In the genomic region with DNA sequence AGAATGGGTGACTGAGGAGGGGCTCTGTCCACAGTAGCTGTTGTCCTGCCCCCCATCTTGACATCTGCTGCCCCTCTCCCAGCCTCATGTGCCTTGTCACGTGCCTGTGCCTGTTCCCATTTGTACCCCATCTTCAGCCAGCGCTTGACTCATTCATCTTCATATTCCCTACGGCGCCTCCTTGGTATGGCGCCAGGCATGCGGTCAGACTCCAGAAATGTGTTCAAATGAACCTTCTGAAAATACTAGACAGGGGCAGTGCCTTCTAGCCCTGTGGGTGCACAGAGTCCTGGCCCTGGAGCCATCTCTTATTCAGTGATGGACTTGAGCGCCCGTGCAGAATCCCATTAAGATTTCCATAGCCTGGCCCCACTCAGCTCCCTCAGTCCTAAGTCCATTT, we compare ENCODE assay signal across 22 cellular contexts. TPM values are rescaled to one million over a fixed set of nuclear protein-coding genes. Genes with fewer than 3 reads are reported as not detected.
DNase-seq lines count a peak whose midpoint lies in the region; ATAC-seq, FAIRE-seq and TF ChIP-seq lines count a peak whose summit lies in the region.
"Had no signal": no experiment of that assay in that cellular context is flagged by ENCODE, and none has a peak within 500 bp of the region (broad histone marks: within the 10 kb centered on the region; RNA-seq: fewer than 3 reads in every experiment).

No MANE protein-coding gene starts in this region.

- no peak for FAIRE-seq in GM12891 (lab: Jason Lieb, UNC)
- FAIRE-seq: A204.1, G401.6, GM12892, GM18507, H1 had no signal

- no peak overlapping the region for H3K4me3 ChIP-seq in fibroblast of mammary gland (ENCODE audit: control insufficient read depth, low read depth, low read length)

- TF ChIP-seq CTCF in fibroblast of mammary gland (conservative IDR thresholded peaks at IDR 0.05; ENCODE audit: control insufficient read depth, insufficient read depth, low read depth, low read length) = no peak
- no peak for TF ChIP-seq CTCF in omental fat pad (IDR thresholded peaks at IDR 0.05)

- ATAC-seq in omental fat pad (ENCODE audit: low FRiP score) (no peak), HG02610 (IDR thresholded peaks at IDR 0.05; ENCODE audit: unreplicated experiment) (no peak)

- no peak for TF ChIP-seq POLR2A in GM12891 (IDR thresholded peaks at IDR 0.05; ENCODE audit: low read depth, low read length)

- DNase-seq in DMS79 (lab: John Stamatoyannopoulos, UW) = peak; percentile 84
- peak; percentile 97 for DNase-seq in DMS79 treated with DMSO at 0.1 percent for 48 hours (lab: John Stamatoyannopoulos, UW)
- DNase-seq in NCI-H2029 (lab: John Stamatoyannopoulos, UW) = peak; percentile 55
- peak; percentile 28 for DNase-seq in fibroblast of mammary gland (ENCODE audit: low read depth)
- no peak for DNase-seq in GM12891 (ENCODE audit: insufficient read length, low spot score)
- DNase-seq in omental fat pad (ENCODE audit: low spot score) = no peak
- DNase-seq: ACHN; BE2C; C1 segment of cervical spinal cord; Caco-2; CD4-positive, CD25-positive, alpha-beta regulatory T cell; CD8-positive, alpha-beta memory T cell; DMS153; DND-41; H9; KG1 had no signal

TF ChIP-seq in GM12891, 5 proteins besides CTCF, POLR2A, EP300 and RAD21:
- no peak for TF ChIP-seq TAF1 (IDR thresholded peaks at IDR 0.05; ENCODE audit: low read depth, low read length)
- no peak for TF ChIP-seq SPI1 (IDR thresholded peaks at IDR 0.05; ENCODE audit: low read depth, low read length)
- no peak for TF ChIP-seq POU2F2 (IDR thresholded peaks at IDR 0.05; ENCODE audit: low read depth, low read length)
- no peak for TF ChIP-seq POLR2AphosphoS5 (IDR thresholded peaks at IDR 0.05; ENCODE audit: low read depth, low read length)
- no peak for TF ChIP-seq PAX5 (IDR thresholded peaks at IDR 0.05; ENCODE audit: insufficient read depth, low read length, severe bottlenecking)
TF ChIP-seq in GM12891: peak in this region for 0.

RNA-seq across cellular contexts. Expression of gene CFAP77, which starts 46.2 kb away (rescaled TPM):
- not detected for polyA plus RNA-seq in GM12891 (2012; ENCODE audit: low read depth, missing spikeins)
- total RNA-seq in omental fat pad = not detected
- total RNA-seq: Caco-2; CD4-positive, CD25-positive, alpha-beta regulatory T cell; CD8-positive, alpha-beta memory T cell had no signal
- polyA plus RNA-seq: CD4-positive, CD25-positive, alpha-beta regulatory T cell; CD8-positive, alpha-beta memory T cell had no signal

RNA-seq across cellular contexts. Expression of gene TTF1, which starts 49.6 kb away (rescaled TPM):
- polyA plus RNA-seq in GM12891 (2012; ENCODE audit: low read depth, missing spikeins) = 11.8 TPM
- total RNA-seq in omental fat pad = 10 to 100 TPM in 2 of 4 donors, 1 to 10 TPM in 2; 7.9 to 19.1 (median 10.2) TPM

Comparison
In these comparisons a context has a peak if more than half of its experiments do, and no peak if none do; other contexts are left out.
1. DNase-seq: peak in DMS79 (single experiment), DMS79 treated with DMSO at 0.1 percent for 48 hours (single experiment), NCI-H2029 (single experiment) and fibroblast of mammary gland (single experiment); none in GM12891 (single experiment) and omental fat pad (single experiment).